In the genomic region with DNA sequence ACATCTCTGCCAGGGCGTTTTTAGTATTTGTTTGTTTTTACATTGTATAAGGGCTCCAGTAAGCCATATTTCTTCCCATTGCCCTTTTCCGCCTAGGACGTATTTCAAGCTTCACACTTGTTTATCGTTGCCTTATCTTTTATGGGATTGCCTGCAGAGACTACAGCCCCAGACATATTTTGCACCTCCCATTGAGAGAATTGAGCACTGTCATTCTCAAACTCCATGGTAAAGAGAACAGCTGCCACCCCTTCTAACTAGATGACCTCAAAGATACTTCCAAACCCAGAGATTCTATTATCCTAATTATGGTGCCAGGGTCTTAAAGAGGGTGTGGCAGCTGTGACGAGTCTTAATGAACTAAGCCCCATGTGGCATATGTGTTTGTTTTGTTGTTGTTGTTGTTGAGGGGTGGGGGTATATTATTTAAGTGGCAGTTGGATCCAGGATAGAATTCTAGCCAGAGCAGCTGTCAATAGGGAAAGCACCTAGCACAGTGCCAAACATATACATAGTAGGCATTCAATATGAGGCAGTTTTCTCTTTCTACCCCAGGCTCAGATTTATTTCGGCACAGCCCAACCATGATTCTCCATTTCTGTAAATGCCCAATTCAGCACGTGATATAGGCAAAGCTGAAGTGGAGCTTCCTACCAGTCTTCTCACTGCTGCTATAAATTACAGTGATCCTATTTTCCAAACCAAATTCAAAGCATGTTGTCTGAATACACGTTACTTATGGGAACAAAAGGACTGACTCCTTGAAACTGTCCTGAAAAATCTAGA, we compare ENCODE assay signal across 8 cellular contexts. TPM values are rescaled to one million over a fixed set of nuclear protein-coding genes. Genes with fewer than 3 reads are reported as not detected.
DNase-seq lines count a peak whose midpoint lies in the region; ATAC-seq and TF ChIP-seq lines count a peak whose summit lies in the region.

No MANE protein-coding gene starts in this region.

- peaks cover 35% of the 10 kb centered on the region for H3K4me1 Mint-ChIP-seq in activated T-cell treated with anti-CD3 and anti-CD28 coated beads, Interleukin-2, amount 50 U/mL, for 24 hours (ENCODE audit: low read depth)
- H3K4me1 Mint-ChIP-seq in activated naive CD8-positive, alpha-beta T cell treated with anti-CD3 and anti-CD28 coated beads, Interleukin-2, amount 50 U/mL, for 24 hours, result peaks cover 36% of the 10 kb centered on the region

- WGBS in right lobe of liver (ENCODE audit: insufficient coverage, low coverage, low lambda C conversion rate, missing lambda C conversion rate), result 76% methylated on average over 7 of the region's 8 CpGs

- TF ChIP-seq CTCF in right lobe of liver (IDR thresholded peaks at IDR 0.05) (no peak), tibial artery (IDR thresholded peaks at IDR 0.05) (no peak)

- H3K9me3 ChIP-seq in right lobe of liver (no peaks in the 10 kb centered on the region), tibial artery (no peaks in the 10 kb centered on the region)

- H3K9me3 Mint-ChIP-seq in activated T-cell treated with anti-CD3 and anti-CD28 coated beads, Interleukin-2, amount 50 U/mL, for 24 hours, result no peaks in the 10 kb centered on the region
- no peaks in the 10 kb centered on the region for H3K9me3 Mint-ChIP-seq in activated naive CD8-positive, alpha-beta T cell treated with anti-CD3 and anti-CD28 coated beads, Interleukin-2, amount 50 U/mL, for 24 hours

- TF ChIP-seq POLR2A in right lobe of liver (IDR thresholded peaks at IDR 0.05), result no peak

- H3K27ac Mint-ChIP-seq in activated T-cell treated with anti-CD3 and anti-CD28 coated beads, Interleukin-2, amount 50 U/mL, for 24 hours, result peak overlapping the region; percentile 97
- H3K27ac Mint-ChIP-seq in activated naive CD8-positive, alpha-beta T cell treated with anti-CD3 and anti-CD28 coated beads, Interleukin-2, amount 50 U/mL, for 24 hours, result peak overlapping the region; percentile 97

- peak overlapping the region; percentile 96 for H3K4me3 Mint-ChIP-seq in activated T-cell treated with anti-CD3 and anti-CD28 coated beads, Interleukin-2, amount 50 U/mL, for 24 hours
- peak overlapping the region; percentile 98 for H3K4me3 Mint-ChIP-seq in activated naive CD8-positive, alpha-beta T cell treated with anti-CD3 and anti-CD28 coated beads, Interleukin-2, amount 50 U/mL, for 24 hours

- H3K27me3 Mint-ChIP-seq in activated T-cell treated with anti-CD3 and anti-CD28 coated beads, Interleukin-2, amount 50 U/mL, for 24 hours, result no peaks in the 10 kb centered on the region
- no peaks in the 10 kb centered on the region for H3K27me3 Mint-ChIP-seq in activated naive CD8-positive, alpha-beta T cell treated with anti-CD3 and anti-CD28 coated beads, Interleukin-2, amount 50 U/mL, for 24 hours

- ATAC-seq in activated naive CD8-positive, alpha-beta T cell treated with anti-CD3 and anti-CD28 coated beads, Interleukin-2, amount 50 U/mL, for 24 hours, result no peak
- ATAC-seq in right lobe of liver (no peak), HG03097 (IDR thresholded peaks at IDR 0.05; ENCODE audit: low FRiP score, unreplicated experiment) (no peak)

- DNase-seq in activated T-cell treated with anti-CD3 and anti-CD28 coated beads, Interleukin-2, amount 50 U/mL, for 24 hours, result no peak
- DNase-seq in activated T-cell treated with anti-CD3 and anti-CD28 coated beads for 4 hours, result no peak
- DNase-seq in activated naive CD8-positive, alpha-beta T cell treated with anti-CD3 and anti-CD28 coated beads, Interleukin-2, amount 50 U/mL, for 24 hours, result no peak
- no peak for DNase-seq in right lobe of liver
- no peak for DNase-seq in tibial artery
- DNase-seq in 8988T, result no peak
- no peak for DNase-seq in NCI-H146 treated with DMSO at 0.1 percent for 48 hours (lab: John Stamatoyannopoulos, UW; ENCODE audit: unreplicated experiment)

- H3K27ac ChIP-seq in right lobe of liver (no peak overlapping the region), tibial artery (peak overlapping the region; percentile 78 to 80)

- H3K4me1 ChIP-seq in right lobe of liver, result peaks cover 0 to 5% (median 2%) of the 10 kb centered on the region in 4 donors
- H3K4me1 ChIP-seq in tibial artery, result peaks cover 0 to 22% (median 4%) of the 10 kb centered on the region in 4 donors

- intact Hi-C loops in right lobe of liver (cut with DNase I) (no loop called here), tibial artery (cut with DNase I; ENCODE audit: low total_unique reads) (loop anchor here (1.0 kb wide), 1 partner anchor 16 kb away; no protein-coding TSS in a partner anchor)

- H3K36me3 Mint-ChIP-seq in activated T-cell treated with anti-CD3 and anti-CD28 coated beads, Interleukin-2, amount 50 U/mL, for 24 hours (ENCODE audit: low read depth), result peaks cover 31% of the 10 kb centered on the region
- H3K36me3 Mint-ChIP-seq in activated naive CD8-positive, alpha-beta T cell treated with anti-CD3 and anti-CD28 coated beads, Interleukin-2, amount 50 U/mL, for 24 hours (ENCODE audit: low read depth), result peaks cover 5% of the 10 kb centered on the region

- H3K4me3 ChIP-seq in right lobe of liver (peak overlapping the region; percentile 63 to 89 (median 66)), tibial artery (peak overlapping the region; percentile 69 to 93)

- H3K27me3 ChIP-seq in right lobe of liver (no peaks in the 10 kb centered on the region), tibial artery (no peaks in the 10 kb centered on the region)

- H3K36me3 ChIP-seq in right lobe of liver, result no peaks in the 10 kb centered on the region
- peaks cover 0 to 12% (median 0%) of the 10 kb centered on the region in 3 donors for H3K36me3 ChIP-seq in tibial artery

RNA-seq across cellular contexts. Expression of a gene that starts 0.9 kb away (rescaled TPM):
- total RNA-seq in right lobe of liver, result 10 to 100 TPM in 5 of 6 experiments, 1 to 10 TPM in 1; 4.9 to 12.2 (median 10.8) TPM

RNA-seq across cellular contexts. Expression of a gene that starts 23.5 kb away (rescaled TPM):
- total RNA-seq in right lobe of liver, result under 1 TPM; 0.09 to 0.56 (median 0.24) TPM

Comparison
In these comparisons a context has a peak if more than half of its experiments do, and no peak if none do; other contexts are left out.
1. H3K27ac ChIP-seq: peak in tibial artery (2 of 2); none in right lobe of liver (0 of 3).